Comparison of ENCODE assay signal across 15 cellular contexts in genomic region chr3:127712881-127713771, GRCh38. TPM values are rescaled to one million over a fixed set of nuclear protein-coding genes. Genes with fewer than 3 reads are reported as not detected.
DNase-seq lines count a peak whose midpoint lies in the region; ATAC-seq, FAIRE-seq and TF ChIP-seq lines count a peak whose summit lies in the region.
"Had no signal": no experiment of that assay in that cellular context is flagged by ENCODE, and none has a peak within 500 bp of the region (broad histone marks: within the 10 kb centered on the region; RNA-seq: fewer than 3 reads in every experiment).

No MANE protein-coding gene starts in this region.

- peak overlapping the region; percentile 27 for H3K27ac Mint-ChIP-seq in neural crest cell (ENCODE audit: unreplicated experiment)
- H3K27ac Mint-ChIP-seq in naive thymus-derived CD8-positive, alpha-beta T cell: no peak overlapping the region
- H3K27ac Mint-ChIP-seq: activated CD4-positive, alpha-beta T cell treated with anti-CD3 and anti-CD28 coated beads, Interleukin-2, amount 10 ng/mL, durations not matched to agents 24 days and 14 days had no signal

- H4K5ac ChIP-seq in H1 (ENCODE audit: insufficient read length, low read depth, low read length): no peak overlapping the region

- H3K9me3 ChIP-seq in heart left ventricle (no peaks in the 10 kb centered on the region), H1 (ENCODE audit: insufficient read depth in 2 of 2, low read depth in 1 of 2, low read length in 1 of 2) (no peaks in the 10 kb centered on the region), upper lobe of right lung (no peaks in the 10 kb centered on the region)
- H3K9me3 ChIP-seq: adrenal gland had no signal

- no peak overlapping the region for H3K18ac ChIP-seq in H1 (ENCODE audit: extremely low read depth, low read length)

- no peaks in the 10 kb centered on the region for H3K79me2 ChIP-seq in H1 (ENCODE audit: control insufficient read depth in 1 of 2, insufficient read depth in 2 of 2, low read length in 2 of 2)

- no peak overlapping the region for H2AK5ac ChIP-seq in H1 (ENCODE audit: low read depth, low read length)

- no peaks in the 10 kb centered on the region for H3K79me1 ChIP-seq in H1 (ENCODE audit: low read depth, low read length)

- CTCF ChIA-PET in H1 (lab: Charles Lee; ENCODE audit: partially characterized antibody): interaction anchor here (0.6 to 6.8 kb wide), 7 partner anchors 18 to 258 kb away, joined by 3 to 43 read pairs (median 3); no protein-coding TSS in a partner anchor

- TF ChIP-seq POLR2A in heart left ventricle (IDR thresholded peaks at IDR 0.05) (no peak), H1 (IDR thresholded peaks at IDR 0.05; ENCODE audit: control extremely low read depth in 1 of 2, low read depth in 2 of 2, low read length in 2 of 2) (no peak)

- no peak overlapping the region for H3K56ac ChIP-seq in H1 (replicated peaks; ENCODE audit: insufficient read length, low read depth, low read length)

- H3K9me3 Mint-ChIP-seq in neural crest cell: no peaks in the 10 kb centered on the region
- H3K9me3 Mint-ChIP-seq in naive thymus-derived CD8-positive, alpha-beta T cell: no peaks in the 10 kb centered on the region
- H3K9me3 Mint-ChIP-seq: activated CD4-positive, alpha-beta T cell treated with anti-CD3 and anti-CD28 coated beads, Interleukin-2, amount 10 ng/mL, durations not matched to agents 24 days and 14 days had no signal

- H3K4me3 Mint-ChIP-seq in neural crest cell: no peak overlapping the region
- no peak overlapping the region for H3K4me3 Mint-ChIP-seq in naive thymus-derived CD8-positive, alpha-beta T cell
- H3K4me3 Mint-ChIP-seq: activated CD4-positive, alpha-beta T cell treated with anti-CD3 and anti-CD28 coated beads, Interleukin-2, amount 10 ng/mL, durations not matched to agents 24 days and 14 days had no signal

- no peaks in the 10 kb centered on the region for H3K27me3 Mint-ChIP-seq in neural crest cell (ENCODE audit: low read depth)
- H3K27me3 Mint-ChIP-seq in naive thymus-derived CD8-positive, alpha-beta T cell: peaks cover 0 to 5% (median 0%) of the 10 kb centered on the region in 5 donors

- H2BK20ac ChIP-seq in H1 (ENCODE audit: low read length): 0 out of 2 replicates have a peak overlapping the region, but pooled peaks have one; percentile 48

- peaks cover 11% of the 10 kb centered on the region for H3K4me1 Mint-ChIP-seq in neural crest cell
- no peaks in the 10 kb centered on the region for H3K4me1 Mint-ChIP-seq in naive thymus-derived CD8-positive, alpha-beta T cell
- H3K4me1 Mint-ChIP-seq: activated CD4-positive, alpha-beta T cell treated with anti-CD3 and anti-CD28 coated beads, Interleukin-2, amount 10 ng/mL, durations not matched to agents 24 days and 14 days had no signal

- H3K4ac ChIP-seq in H1 (replicated peaks; ENCODE audit: insufficient read length, low read depth, low read length): peak overlapping the region; percentile 63

- H4K20me1 ChIP-seq in H1 (replicated peaks in 1 of 2; ENCODE audit: control insufficient read depth in 1 of 2, insufficient read depth in 2 of 2, low read length in 2 of 2): no peaks in the 10 kb centered on the region

- H3K36me3 Mint-ChIP-seq in neural crest cell (ENCODE audit: low read depth): no peaks in the 10 kb centered on the region
- no peaks in the 10 kb centered on the region for H3K36me3 Mint-ChIP-seq in naive thymus-derived CD8-positive, alpha-beta T cell

- H3K27me3 ChIP-seq in heart left ventricle: no peaks in the 10 kb centered on the region
- H3K27me3 ChIP-seq in H1 (replicated peaks in 1 of 4; ENCODE audit: control insufficient read depth in 3 of 4, extremely low read depth in 1 of 4, insufficient read depth in 3 of 4, low read length in 3 of 4): no peaks in the 10 kb centered on the region
- H3K27me3 ChIP-seq in upper lobe of right lung: no peaks in the 10 kb centered on the region
- H3K27me3 ChIP-seq: adrenal gland had no signal

- intact Hi-C loops in heart left ventricle (cut with DNase I): no loop called here
- intact Hi-C loops in Right ventricle myocardium superior (cut with DNase I): no loop called here
- intact Hi-C loops in upper lobe of right lung (cut with DNase I): no loop called here

- H2BK120ac ChIP-seq in H1 (replicated peaks; ENCODE audit: low read depth, low read length): no peak overlapping the region

- no peaks in the 10 kb centered on the region for H3K23me2 ChIP-seq in H1 (ENCODE audit: low read depth, low read length)

- H2BK12ac ChIP-seq in H1 (ENCODE audit: low read depth, low read length): no peak overlapping the region

- H3K4me1 ChIP-seq in heart left ventricle (peaks cover 15 to 100% (median 71%) of the 10 kb centered on the region in 12 donors), H1 (replicated peaks in 1 of 4; ENCODE audit: control insufficient read depth in 3 of 4, insufficient read depth in 4 of 4, low read length in 3 of 4) (peaks cover 0 to 10% (median 2%) of the 10 kb centered on the region in 4 experiments; a peak in 3 of 7 replicates), upper lobe of right lung (peaks cover 23% of the 10 kb centered on the region)

- peak in 2 of 4 donors; percentile 1 to 12 for ATAC-seq in heart left ventricle
- ATAC-seq in Right ventricle myocardium superior (ENCODE audit: poor library complexity): no peak
- ATAC-seq in upper lobe of right lung: no peak
- no peak for ATAC-seq in HG02938 (IDR thresholded peaks at IDR 0.05; ENCODE audit: unreplicated experiment)
- ATAC-seq in naive thymus-derived CD8-positive, alpha-beta T cell: no peak

- no peak overlapping the region for H2AFZ ChIP-seq in H1 (ENCODE audit: low read length)

- H4K91ac ChIP-seq in H1 (replicated peaks; ENCODE audit: insufficient read length, low read length): no peak overlapping the region

- H3K9ac ChIP-seq in H1 (replicated peaks in 1 of 4; ENCODE audit: extremely low read depth in 1 of 4, low read depth in 3 of 4, low read length in 3 of 4): no peak overlapping the region

- DNase-seq in heart left ventricle: peak in 1 of 5 donors; percentile 23
- DNase-seq in Right ventricle myocardium superior: no peak
- DNase-seq in H1 (ENCODE audit: low read depth in 1 of 2, low spot score in 2 of 2): no peak
- no peak for DNase-seq in neural crest cell (ENCODE audit: low read depth, low spot score)
- peak; percentile 44 for DNase-seq in upper lobe of right lung
- no peak for DNase-seq in middle frontal gyrus (ENCODE audit: extremely low spot score, low spot score)
- no peak for DNase-seq in naive thymus-derived CD8-positive, alpha-beta T cell
- DNase-seq: activated CD4-positive, alpha-beta T cell treated with anti-CD3 and anti-CD28 coated beads, Interleukin-2, amount 10 ng/mL, durations not matched to agents 24 days and 14 days; activated T-cell treated with anti-CD3 and anti-CD28 coated beads, Interleukin-2, amount 50 U/mL, for 1 hour; NCI-H1930; SIG-M5 had no signal

- POLR2A ChIA-PET in H1 (lab: Charles Lee; ENCODE audit: partially characterized antibody): no interaction called here
- POLR2A ChIA-PET in naive thymus-derived CD8-positive, alpha-beta T cell (lab: Charles Lee): no interaction called here

- no peak for TF ChIP-seq CTCF in heart left ventricle (IDR thresholded peaks at IDR 0.05)
- TF ChIP-seq CTCF in H1 (IDR thresholded peaks at IDR 0.05; ENCODE audit: control extremely low read depth in 1 of 3, insufficient read depth in 1 of 3, low read depth in 1 of 3, low read length in 3 of 3): no peak
- no peak for TF ChIP-seq CTCF in neural crest cell (conservative IDR thresholded peaks at IDR 0.05)
- no peak for TF ChIP-seq CTCF in upper lobe of right lung (IDR thresholded peaks at IDR 0.05)

- H2BK5ac ChIP-seq in H1 (ENCODE audit: low read depth, low read length): no peak overlapping the region

- H3K4me3 ChIP-seq in heart left ventricle (peak overlapping the region in 1 of 12 donors; percentile 21), H1 (ENCODE audit: extremely low read depth in 1 of 4, insufficient read depth in 2 of 4, low read depth in 3 of 4, low read length in 4 of 4) (no peak overlapping the region), upper lobe of right lung (no peak overlapping the region)
- H3K4me3 ChIP-seq: adrenal gland had no signal

- 66 to 78% (median 67%) methylated on average over 5 to 9 of the region's 9 CpGs for WGBS in heart left ventricle, 4 donors
- WGBS in H1 (ENCODE audit: extremely low coverage in 1 of 2, insufficient coverage in 1 of 2, insufficient read length in 1 of 2, insufficient replicate concordance in 2 of 2, low coverage in 1 of 2, low lambda C conversion rate in 2 of 2, missing lambda C conversion rate in 1 of 2), 2 experiments: 94% methylated on average over 9 of the region's 9 CpGs; no CpG with 5 or more reads in 1 of the 2 experiments

- H3K14ac ChIP-seq in H1 (ENCODE audit: insufficient read length): no peak overlapping the region

- TF ChIP-seq EP300 in H1 (IDR thresholded peaks at IDR 0.05; ENCODE audit: borderline replicate concordance in 1 of 2, low read depth in 2 of 2, low read length in 2 of 2): no peak

- no peak for TF ChIP-seq RAD21 in H1 (IDR thresholded peaks at IDR 0.05 in 1 of 2, conservative IDR thresholded peaks at IDR 0.05 in 1 of 2; ENCODE audit: low read depth in 2 of 2, low read length in 2 of 2)

- no peak for FAIRE-seq in H1 (lab: Jason Lieb, UNC)
- FAIRE-seq: keratinocyte, urothelium cell line had no signal

- no peak overlapping the region for H3K23ac ChIP-seq in H1 (ENCODE audit: insufficient read length)

- H3K36me3 ChIP-seq in heart left ventricle (peaks cover 0 to 61% (median 6%) of the 10 kb centered on the region in 9 donors), H1 (ENCODE audit: control insufficient read depth in 2 of 4, insufficient read depth in 4 of 4, low read length in 3 of 4) (no peaks in the 10 kb centered on the region), upper lobe of right lung (peaks cover 20% of the 10 kb centered on the region)
- H3K36me3 ChIP-seq: adrenal gland had no signal

- H3K27ac ChIP-seq in heart left ventricle (peak overlapping the region; percentile 59 to 95 (median 78)), H1 (ENCODE audit: low read depth, low read length) (no peak overlapping the region), upper lobe of right lung (peak overlapping the region; percentile 51)

- no peak overlapping the region for H2BK15ac ChIP-seq in H1 (ENCODE audit: low read length)

- H3K4me2 ChIP-seq in H1 (ENCODE audit: insufficient read depth in 1 of 2, low read depth in 2 of 2, low read length in 2 of 2): no peak overlapping the region

- no peak overlapping the region for H4K8ac ChIP-seq in H1 (ENCODE audit: extremely low read depth, insufficient read depth, low read length)

RNA-seq across cellular contexts. Expression of gene ABTB1, which starts 40.4 kb away (rescaled TPM):
- total RNA-seq in heart left ventricle (10 to 100 TPM; 15.4 to 39.3 (median 30.9) TPM), Right ventricle myocardium superior (33.0 TPM), neural crest cell (6.8 and 7.2 TPM in 2 replicates), upper lobe of right lung (47.5 TPM)
- polyA plus RNA-seq in heart left ventricle (10 to 100 TPM; 29.3 to 35.3 TPM), H1 (2011; rRNA removed) (7.1 and 12.8 TPM in 2 replicates)
- total RNA-seq in H1 (2021; fragmentation: NEBNext Ultra II Directional; extraction: Animal tissue kit (Norgen Biotek cat#: 25700)): 7.0 and 9.4 TPM in 2 replicates
- 11.4 TPM for polyA plus RNA-seq in H1 (2011; cell fraction: cytosol; rRNA removed)
- polyA plus RNA-seq in H1 (2011; cell fraction: nucleus; rRNA removed): 56.1 TPM
- 4.9 to 6.9 TPM (median 6.6 TPM) in 4 replicates for polyA plus RNA-seq in H1 (2012, experiment 1 of 2)
- polyA plus RNA-seq in H1 (2012, experiment 2 of 2): 4.4 TPM
- polyA plus RNA-seq in H1 (2013, experiment 1 of 2): 3.8 TPM
- 4.3 TPM for polyA plus RNA-seq in H1 (2013, experiment 2 of 2)
- 6.0 and 7.2 TPM in 2 replicates for polyA minus RNA-seq in H1 (2011; rRNA and poly(A)+ RNA removed)
- polyA minus RNA-seq in H1 (2011; cell fraction: cytosol; rRNA and poly(A)+ RNA removed): 5.5 TPM
- polyA minus RNA-seq in H1 (2011; cell fraction: nucleus; rRNA and poly(A)+ RNA removed): 14.8 TPM
- total RNA-seq in naive thymus-derived CD8-positive, alpha-beta T cell: 100 to 1,000 TPM; 183 to 187 TPM
- 10 to 100 TPM; 58.6 to 71.9 (median 60.9) TPM for polyA plus RNA-seq in naive thymus-derived CD8-positive, alpha-beta T cell
